11 cellular contexts compared by ENCODE assay signal in genomic region chr5:52804359-52804758, GRCh38. TPM values are rescaled to one million over a fixed set of nuclear protein-coding genes. Genes with fewer than 3 reads are reported as not detected.
DNase-seq lines count a peak whose midpoint lies in the region; ATAC-seq and TF ChIP-seq lines count a peak whose summit lies in the region.
"Had no signal": no experiment of that assay in that cellular context is flagged by ENCODE, and none has a peak within 500 bp of the region (broad histone marks: within the 10 kb centered on the region; RNA-seq: fewer than 3 reads in every experiment).

No MANE protein-coding gene starts in this region.

- peaks cover 0 to 63% of the 10 kb centered on the region in 2 donors for H3K4me1 ChIP-seq in right atrium auricular region
- H3K4me1 ChIP-seq in adrenal gland (replicated peaks in 1 of 2), result peaks cover 30 to 80% of the 10 kb centered on the region in 2 donors
- peaks cover 53% of the 10 kb centered on the region for H3K4me1 ChIP-seq in muscle layer of colon (ENCODE audit: insufficient read depth, low read length)
- H3K4me1 ChIP-seq in upper lobe of right lung, result peaks cover 72% of the 10 kb centered on the region

- H3K27me3 ChIP-seq in right atrium auricular region, result no peaks in the 10 kb centered on the region
- H3K27me3 ChIP-seq in adrenal gland, result no peaks in the 10 kb centered on the region
- no peaks in the 10 kb centered on the region for H3K27me3 ChIP-seq in muscle layer of colon (ENCODE audit: control insufficient read depth in 1 of 2, insufficient read depth in 2 of 2, low read length in 2 of 2)
- no peaks in the 10 kb centered on the region for H3K27me3 ChIP-seq in upper lobe of right lung
- H3K27me3 ChIP-seq: BLaER1 had no signal

- H3K36me3 ChIP-seq in right atrium auricular region, result peaks cover 4% of the 10 kb centered on the region
- peaks cover 0 to 8% of the 10 kb centered on the region in 2 donors for H3K36me3 ChIP-seq in adrenal gland (replicated peaks in 1 of 2)
- H3K36me3 ChIP-seq in muscle layer of colon (ENCODE audit: insufficient read depth, low read length), result no peaks in the 10 kb centered on the region
- H3K36me3 ChIP-seq in upper lobe of right lung, result peaks cover 9% of the 10 kb centered on the region

- 30 to 48% (median 37%) methylated on average over 3 of the region's 3 CpGs for WGBS in adrenal gland, 4 donors

- H3K9me3 ChIP-seq in right atrium auricular region (no peaks in the 10 kb centered on the region), adrenal gland (replicated peaks in 1 of 3) (no peaks in the 10 kb centered on the region), muscle layer of colon (ENCODE audit: low read length) (no peaks in the 10 kb centered on the region), upper lobe of right lung (no peaks in the 10 kb centered on the region)
- H3K9me3 ChIP-seq: BLaER1 had no signal

- TF ChIP-seq CTCF in right atrium auricular region (IDR thresholded peaks at IDR 0.05) (no peak), adrenal gland (IDR thresholded peaks at IDR 0.05) (no peak), upper lobe of right lung (IDR thresholded peaks at IDR 0.05) (no peak)

- H3K27ac ChIP-seq in right atrium auricular region, result peak overlapping the region; percentile 13 to 95
- H3K27ac ChIP-seq in adrenal gland, result peak overlapping the region in 4 of 5 donors; percentile 0 to 96 (median 40)
- H3K27ac ChIP-seq in muscle layer of colon (ENCODE audit: low read depth, low read length), result peak overlapping the region; percentile 33
- peak overlapping the region; percentile 49 for H3K27ac ChIP-seq in upper lobe of right lung
- H3K27ac ChIP-seq: BLaER1 had no signal

- no peak for TF ChIP-seq POLR2A in adrenal gland (IDR thresholded peaks at IDR 0.05)

- no peak for ATAC-seq in Right ventricle myocardium superior (ENCODE audit: poor library complexity)
- no peak for ATAC-seq in upper lobe of right lung
- ATAC-seq in HG03460 (IDR thresholded peaks at IDR 0.05; ENCODE audit: unreplicated experiment), result no peak
- no peak for ATAC-seq in HG03342 (IDR thresholded peaks at IDR 0.05; ENCODE audit: unreplicated experiment)

- DNase-seq in right atrium auricular region (ENCODE audit: low spot score), result no peak
- no peak for DNase-seq in Right ventricle myocardium superior
- DNase-seq in adrenal gland, result no peak
- no peak for DNase-seq in upper lobe of right lung
- no peak for DNase-seq in activated effector memory CD4-positive, alpha-beta T cell treated with anti-CD3 and anti-CD28 coated beads, Interleukin-2, amount 50 U/mL, for 16 hours
- DNase-seq: Kasumi-1, NCI-H2107 had no signal

- intact Hi-C loops in Right ventricle myocardium superior (cut with DNase I), result no loop called here
- intact Hi-C loops in adrenal gland (cut with DNase I), result no loop called here
- intact Hi-C loops in upper lobe of right lung (cut with DNase I), result no loop called here

- H3K4me3 ChIP-seq in right atrium auricular region (no peak overlapping the region), adrenal gland (peak overlapping the region in 1 of 4 donors; percentile 74), muscle layer of colon (ENCODE audit: low read depth in 1 of 2, low read length in 2 of 2) (peak overlapping the region; percentile 4 to 12), upper lobe of right lung (peak overlapping the region; percentile 79)
- H3K4me3 ChIP-seq: BLaER1 had no signal

- no peak overlapping the region for H3K9ac ChIP-seq in muscle layer of colon (ENCODE audit: low read length)
- H3K9ac ChIP-seq: BLaER1 had no signal

RNA-seq across cellular contexts. Expression of gene ITGA1, which starts 16.6 kb away (rescaled TPM):
- total RNA-seq in right atrium auricular region (10 to 100 TPM; 13.2 to 26.8 TPM), Right ventricle myocardium superior (23.6 TPM), adrenal gland (100 to 1,000 TPM; 137 to 371 (median 157) TPM), upper lobe of right lung (94.8 TPM)
- 10 to 100 TPM; 30.0 to 80.3 (median 39.5) TPM for polyA plus RNA-seq in adrenal gland

RNA-seq across cellular contexts. Expression of gene PELO, which starts 16.6 kb away (rescaled TPM):
- total RNA-seq in right atrium auricular region (10 to 100 TPM in 1 of 2 donors, 1 to 10 TPM in 1; 8.5 to 11.8 TPM), Right ventricle myocardium superior (16.9 TPM), adrenal gland (100 to 1,000 TPM in 3 of 8 donors, 10 to 100 TPM in 5; 60.3 to 147 (median 79.7) TPM), upper lobe of right lung (41.3 TPM)
- polyA plus RNA-seq in adrenal gland, result 10 to 100 TPM; 17.8 to 52.4 (median 27.9) TPM

Comparison
In these comparisons a context has a peak if more than half of its experiments do, and no peak if none do; other contexts are left out.
1. H3K4me3 ChIP-seq: peak in muscle layer of colon (2 of 2) and upper lobe of right lung (single experiment); none in right atrium auricular region (0 of 2).
2. Peak in every context shown above with its lines, with median percentiles within 50 percentile points of each other: H3K27ac ChIP-seq.